ENCODE assay signal across 30 cellular contexts in genomic region chr20:43463133-43463863, GRCh38. TPM values are rescaled to one million over a fixed set of nuclear protein-coding genes. Genes with fewer than 3 reads are reported as not detected.
DNase-seq lines count a peak whose midpoint lies in the region; ATAC-seq, FAIRE-seq and TF ChIP-seq lines count a peak whose summit lies in the region.
"Had no signal": no experiment of that assay in that cellular context is flagged by ENCODE, and none has a peak within 500 bp of the region (broad histone marks: within the 10 kb centered on the region; RNA-seq: fewer than 3 reads in every experiment).

No MANE protein-coding gene starts in this region.

- no TSS peak for BruUV-seq in GM12878 (replicated peaks; lab: Mats Ljungman, UMichigan)

- H3K27ac Mint-ChIP-seq in activated T-cell treated with anti-CD3 and anti-CD28 coated beads, Interleukin-2, amount 50 U/mL, for 72 hours, result peak overlapping the region; percentile 47
- H3K27ac Mint-ChIP-seq: activated CD4-positive, alpha-beta T cell treated with anti-CD3 and anti-CD28 coated beads for 36 hours; effector memory CD8-positive, alpha-beta T cell; stimulated activated naive B cell treated with anti-CD40 and anti-IgM and Interleukin-4, amounts not matched to agents 10 μg/mL and 1 μg/mL and 100 μg/mL, for 72 hours had no signal

- FAIRE-seq in GM12878 (lab: Jason Lieb, UNC), result no peak
- FAIRE-seq: A204.1, RCC 7860 had no signal

- peaks cover 49% of the 10 kb centered on the region for H3F3A ChIP-seq in smooth muscle cell (ENCODE audit: low read depth)

- H3K9ac ChIP-seq in GM12878 (ENCODE audit: control insufficient read depth, insufficient read depth, low read length) (no peak overlapping the region), smooth muscle cell (ENCODE audit: low read depth) (no peak overlapping the region)
- H3K9ac ChIP-seq: parathyroid adenoma had no signal

- no peak for DNase-seq in activated T-cell treated with anti-CD3 and anti-CD28 coated beads, Interleukin-2, amount 50 U/mL, for 72 hours
- DNase-seq in activated T-cell treated with anti-CD3 and anti-CD28 coated beads, Interleukin-2, amount 50 U/mL, for 4 hours, result no peak
- no peak for DNase-seq in GM12878 (ENCODE audit: low read depth, low spot score)
- DNase-seq in smooth muscle cell (lab: John Stamatoyannopoulos, UW; ENCODE audit: unreplicated experiment), result no peak
- no peak for DNase-seq in stimulated activated CD4-positive, alpha-beta T cell treated with anti-CD3 and anti-CD28 coated beads, Interleukin-4, amount 100 ng/mL, for 4 hours
- no peak for DNase-seq in NCI-H128 (lab: John Stamatoyannopoulos, UW; ENCODE audit: unreplicated experiment)
- DNase-seq: activated CD4-positive, alpha-beta T cell treated with anti-CD3 and anti-CD28 coated beads for 36 hours; activated naive CD4-positive, alpha-beta T cell treated with Interleukin-2 at 50 U/mL for 16 hours; activated T-cell treated with anti-CD3 and anti-CD28 coated beads, Interleukin-2, amount 50 U/mL, for 48 hours; anterior cingulate cortex; CD8-positive, alpha-beta memory T cell; cortex of kidney; effector memory CD8-positive, alpha-beta T cell; H9; kidney glomerular epithelial cell; lower lobe of right lung; NCI-H1105 treated with DMSO at 0.1 percent for 48 hours; NCI-H2029; NCI-H2227 treated with DMSO at 0.1 percent for 48 hours; NCI-H69; stimulated activated CD4-positive, alpha-beta T cell treated with anti-CD3 and anti-CD28 coated beads, Interleukin-4, amount 100 ng/mL, for 24 hours; stimulated activated naive B cell treated with anti-CD40 and anti-IgM and Interleukin-4, amounts not matched to agents 10 μg/mL and 1 μg/mL and 100 μg/mL, for 72 hours; uterus had no signal

- H3K27me3 ChIP-seq in GM12878 (replicated peaks in 1 of 2; ENCODE audit: control insufficient read depth in 2 of 2, insufficient read depth in 2 of 2, low read length in 1 of 2) (no peaks in the 10 kb centered on the region), smooth muscle cell (ENCODE audit: low read depth) (no peaks in the 10 kb centered on the region)
- H3K27me3 ChIP-seq: right atrium auricular region, SJSA1, uterus had no signal

- H3K4me3 Mint-ChIP-seq in activated T-cell treated with anti-CD3 and anti-CD28 coated beads, Interleukin-2, amount 50 U/mL, for 72 hours, result peak overlapping the region in 1 of 2 donors; percentile 3
- H3K4me3 Mint-ChIP-seq in activated T-cell treated with anti-CD3 and anti-CD28 coated beads, Interleukin-2, amount 50 U/mL, for 4 hours, result no peak overlapping the region
- H3K4me3 Mint-ChIP-seq: activated CD4-positive, alpha-beta T cell treated with anti-CD3 and anti-CD28 coated beads for 36 hours; H9; stimulated activated naive B cell treated with anti-CD40 and anti-IgM and Interleukin-4, amounts not matched to agents 10 μg/mL and 1 μg/mL and 100 μg/mL, for 72 hours had no signal

- H3K4me2 ChIP-seq in GM12878 (ENCODE audit: control insufficient read depth, insufficient read depth) (no peak overlapping the region), smooth muscle cell (no peak overlapping the region)

- no peaks in the 10 kb centered on the region for H3K27me3 Mint-ChIP-seq in activated T-cell treated with anti-CD3 and anti-CD28 coated beads, Interleukin-2, amount 50 U/mL, for 72 hours (ENCODE audit: low read depth)
- no peaks in the 10 kb centered on the region for H3K27me3 Mint-ChIP-seq in activated T-cell treated with anti-CD3 and anti-CD28 coated beads, Interleukin-2, amount 50 U/mL, for 4 hours (ENCODE audit: low read depth)
- H3K27me3 Mint-ChIP-seq: activated CD4-positive, alpha-beta T cell treated with anti-CD3 and anti-CD28 coated beads for 36 hours; CD8-positive, alpha-beta memory T cell; effector memory CD8-positive, alpha-beta T cell; stimulated activated naive B cell treated with anti-CD40 and anti-IgM and Interleukin-4, amounts not matched to agents 10 μg/mL and 1 μg/mL and 100 μg/mL, for 72 hours had no signal

- no peak for TF ChIP-seq EP300 in GM12878 (IDR thresholded peaks at IDR 0.05; ENCODE audit: borderline replicate concordance in 1 of 2, control insufficient read depth in 1 of 2, low read depth in 2 of 2, low read length in 2 of 2)

- WGBS in GM12878 (ENCODE audit: insufficient coverage, insufficient replicate concordance, low lambda C conversion rate, missing lambda C conversion rate), result 77% methylated on average over 5 of the region's 5 CpGs
- 96% methylated on average over 5 of the region's 5 CpGs for whole genome bisulfite sequencing in smooth muscle cell (ENCODE audit: low lambda C conversion rate)

- H3K4me3 ChIP-seq in HEK293 (ENCODE audit: low read depth, low read length) (no peak overlapping the region), GM12878 (no peak overlapping the region), smooth muscle cell (no peak overlapping the region)
- H3K4me3 ChIP-seq: lower lobe of right lung, right atrium auricular region, SJSA1, uterus had no signal

- POLR2A ChIA-PET in HEK293 (lab: Yijun Ruan, JAX) (no interaction called here), GM12878 (lab: Charles Lee) (no interaction called here)

- no peak for TF ChIP-seq RAD21 in GM12878 (IDR thresholded peaks at IDR 0.05; ENCODE audit: insufficient read depth, low read depth, low read length)

- H3K4me1 ChIP-seq in HEK293 (ENCODE audit: control insufficient read depth, insufficient read depth, low read length) (no peaks in the 10 kb centered on the region), GM12878 (ENCODE audit: control insufficient read depth, insufficient read depth, low read length) (no peaks in the 10 kb centered on the region), smooth muscle cell (ENCODE audit: low read depth) (peaks cover 20% of the 10 kb centered on the region)
- H3K4me1 ChIP-seq: parathyroid adenoma had no signal

- SMC1A ChIA-PET in GM12878 (lab: Charles Lee; ENCODE audit: uncharacterized antibody, unreplicated experiment), result no interaction called here

- in situ Hi-C loops in GM12878 (cut with MboI), result no loop called here

- H3K36me3 Mint-ChIP-seq in activated T-cell treated with anti-CD3 and anti-CD28 coated beads, Interleukin-2, amount 50 U/mL, for 72 hours (ENCODE audit: insufficient read depth in 2 of 2), result peaks cover 26 to 53% of the 10 kb centered on the region in 2 donors
- H3K36me3 Mint-ChIP-seq in activated T-cell treated with anti-CD3 and anti-CD28 coated beads, Interleukin-2, amount 50 U/mL, for 4 hours (ENCODE audit: insufficient read depth), result peaks cover 64% of the 10 kb centered on the region

- H3K36me3 ChIP-seq in HEK293 (ENCODE audit: control insufficient read depth in 2 of 2, insufficient read depth in 1 of 2, low read length in 2 of 2) (peaks cover 56 to 81% of the 10 kb centered on the region in 2 experiments), GM12878 (ENCODE audit: control insufficient read depth in 2 of 2, insufficient read depth in 2 of 2, low read length in 1 of 2) (peaks cover 0 to 34% of the 10 kb centered on the region in 2 experiments; a peak in 3 of 4 replicates), smooth muscle cell (ENCODE audit: low read depth) (peaks cover 37% of the 10 kb centered on the region)
- H3K36me3 ChIP-seq: uterus had no signal

- H3K9me3 ChIP-seq in HEK293 (ENCODE audit: control insufficient read depth, insufficient read depth, low read depth, low read length), result no peaks in the 10 kb centered on the region
- H3K9me3 ChIP-seq in GM12878 (replicated peaks; ENCODE audit: control insufficient read depth, insufficient read depth, low read length), result no peaks in the 10 kb centered on the region; the same call in 2 of the 3 replicates
- no peaks in the 10 kb centered on the region for H3K9me3 ChIP-seq in smooth muscle cell (replicated peaks; ENCODE audit: low read depth)
- H3K9me3 ChIP-seq: lower lobe of right lung, right atrium auricular region, SJSA1, uterus had no signal

- no peak for ATAC-seq in activated T-cell treated with anti-CD3 and anti-CD28 coated beads, Interleukin-2, amount 50 U/mL, for 72 hours (replicated peaks in 1 of 2)
- no peak for ATAC-seq in activated T-cell treated with anti-CD3 and anti-CD28 coated beads, Interleukin-2, amount 50 U/mL, for 4 hours
- ATAC-seq in GM12878 (peak; percentile 2; the same call in 2 of the 3 replicates), HG02970 (IDR thresholded peaks at IDR 0.05; ENCODE audit: low FRiP score, unreplicated experiment) (no peak)
- ATAC-seq: activated CD4-positive, alpha-beta T cell treated with anti-CD3 and anti-CD28 coated beads for 36 hours; effector memory CD8-positive, alpha-beta T cell; lower lobe of right lung; stimulated activated naive B cell treated with anti-CD40 and anti-IgM and Interleukin-4, amounts not matched to agents 10 μg/mL and 1 μg/mL and 100 μg/mL, for 72 hours had no signal

- TF ChIP-seq POLR2A in GM12878 (IDR thresholded peaks at IDR 0.05; ENCODE audit: low read depth, low read length), result no peak; the same call in 1 of the 2 replicates

- no peak for TF ChIP-seq CTCF in HEK293 (tag by site-specific recombination; IDR thresholded peaks at IDR 0.05)
- TF ChIP-seq CTCF in GM12878 (IDR thresholded peaks at IDR 0.05 in 2 of 3, conservative IDR thresholded peaks at IDR 0.05 in 1 of 3; ENCODE audit: control insufficient read depth in 2 of 3, extremely low read depth in 1 of 3, insufficient read depth in 1 of 3, low read depth in 3 of 3, low read length in 3 of 3), result no peak
- TF ChIP-seq CTCF in smooth muscle cell (IDR thresholded peaks at IDR 0.05; ENCODE audit: borderline replicate concordance, insufficient read depth, poor library complexity, severe bottlenecking), result no peak

- H3K4me1 Mint-ChIP-seq in activated T-cell treated with anti-CD3 and anti-CD28 coated beads, Interleukin-2, amount 50 U/mL, for 72 hours (ENCODE audit: low read depth), result peaks cover 37% of the 10 kb centered on the region
- peaks cover 40% of the 10 kb centered on the region for H3K4me1 Mint-ChIP-seq in activated T-cell treated with anti-CD3 and anti-CD28 coated beads, Interleukin-2, amount 50 U/mL, for 4 hours (ENCODE audit: low read depth)

- RAD21 ChIA-PET in GM12878 (lab: Charles Lee; ENCODE audit: unreplicated experiment), result no interaction called here

- intact Hi-C loops in GM12878 (cut with micrococcal nuclease; ENCODE audit: unreplicated experiment), result no loop called here

- CTCF ChIA-PET in HEK293 (lab: Yijun Ruan, JAX) (interaction anchor here (0.6 kb wide), 1 partner anchor 54 kb away, joined by 3 read pairs; no protein-coding TSS in a partner anchor), GM12878 (lab: Yijun Ruan, JAX) (interaction anchor here (1.5 kb wide), 1 partner anchor 14 kb away, joined by 4 read pairs; no protein-coding TSS in a partner anchor)

- H4K20me1 ChIP-seq in GM12878 (ENCODE audit: control insufficient read depth, insufficient read depth) (peaks cover 5% of the 10 kb centered on the region), smooth muscle cell (ENCODE audit: low read depth) (peaks cover 100% of the 10 kb centered on the region)

- peaks cover 23% of the 10 kb centered on the region for H3K79me2 ChIP-seq in GM12878 (ENCODE audit: control insufficient read depth, insufficient read depth, low read length)
- peaks cover 58% of the 10 kb centered on the region for H3K79me2 ChIP-seq in smooth muscle cell (ENCODE audit: low read depth)

- H2AFZ ChIP-seq in GM12878 (ENCODE audit: control insufficient read depth, low read depth, low read length), result no peak overlapping the region
- no peak overlapping the region for H2AFZ ChIP-seq in smooth muscle cell (ENCODE audit: low read depth)
- H2AFZ ChIP-seq: parathyroid adenoma had no signal

- H3K27ac ChIP-seq in HEK293 (ENCODE audit: extremely low read depth, low read depth, low read length) (no peak overlapping the region), GM12878 (ENCODE audit: control insufficient read depth, insufficient read depth) (no peak overlapping the region), smooth muscle cell (ENCODE audit: low read depth) (peak overlapping the region; percentile 6)
- H3K27ac ChIP-seq: lower lobe of right lung, parathyroid adenoma, right atrium auricular region, SJSA1, uterus had no signal

- H3K9me3 Mint-ChIP-seq in activated T-cell treated with anti-CD3 and anti-CD28 coated beads, Interleukin-2, amount 50 U/mL, for 72 hours, result no peaks in the 10 kb centered on the region
- no peaks in the 10 kb centered on the region for H3K9me3 Mint-ChIP-seq in activated T-cell treated with anti-CD3 and anti-CD28 coated beads, Interleukin-2, amount 50 U/mL, for 4 hours
- H3K9me3 Mint-ChIP-seq: CD8-positive, alpha-beta memory T cell; effector memory CD8-positive, alpha-beta T cell; H9; stimulated activated naive B cell treated with anti-CD40 and anti-IgM and Interleukin-4, amounts not matched to agents 10 μg/mL and 1 μg/mL and 100 μg/mL, for 72 hours had no signal

RNA-seq across cellular contexts. Expression of gene SRSF6, which starts 5.6 kb away (rescaled TPM):
- total RNA-seq in activated T-cell treated with anti-CD3 and anti-CD28 coated beads, Interleukin-2, amount 50 U/mL, for 72 hours, result 100 to 1,000 TPM; 128 to 158 TPM
- 100 to 1,000 TPM; 280 to 299 (median 287) TPM for total RNA-seq in activated T-cell treated with anti-CD3 and anti-CD28 coated beads, Interleukin-2, amount 50 U/mL, for 4 hours
- 49.5 and 51.0 TPM in 2 replicates for total RNA-seq in GM12878 (2013; cell fraction: nucleolus; rRNA removed)
- total RNA-seq in GM12878 (2014; rRNA removed), result 57.2 and 62.9 TPM in 2 replicates
- total RNA-seq in GM12878 (2014; rRNA removed; fragmentation: Illumina TruSeq; extraction: Trizol), result 75.9 and 79.8 TPM in 2 replicates
- total RNA-seq in GM12878 (2021), result 158 and 163 TPM in 2 replicates
- 79.7 TPM for polyA plus RNA-seq in GM12878 (2011; ENCODE audit: low read depth)
- 118 and 143 TPM in 2 replicates for polyA plus RNA-seq in GM12878 (2011; rRNA removed)
- 60.9 and 73.4 TPM in 2 replicates for polyA plus RNA-seq in GM12878 (2011; cell fraction: cytosol; rRNA removed)
- polyA plus RNA-seq in GM12878 (2011; cell fraction: nucleus; rRNA removed), result 196 and 197 TPM in 2 replicates
- 90.4 and 131 TPM in 2 replicates for polyA plus RNA-seq in GM12878 (2012)
- 134 and 158 TPM in 2 replicates for polyA plus RNA-seq in GM12878 (2014; fragmentation: Illumina TruSeq; extraction: Trizol)
- polyA plus RNA-seq in GM12878 (2014; fragmentation: Nextera tagmentation; extraction: Ambion mirVana), result 100 to 1,000 TPM; 100 to 191 TPM
- polyA plus RNA-seq in GM12878 (2014; rRNA removed), result 86.1 and 94.4 TPM in 2 replicates
- 100 to 1,000 TPM in 1 of 2 experiments, 10 to 100 TPM in 1; 99.7 to 116 TPM for polyA plus RNA-seq in GM12878 (2016; fragmentation: Nextera tagmentation; extraction: Ambion mirVana)
- 96.1 and 116 TPM in 2 replicates for polyA minus RNA-seq in GM12878 (2011; rRNA and poly(A)+ RNA removed)
- 39.7 and 56.2 TPM in 2 replicates for polyA minus RNA-seq in GM12878 (2011; cell fraction: cytosol; rRNA and poly(A)+ RNA removed)
- 43.4 and 54.9 TPM in 2 replicates for polyA minus RNA-seq in GM12878 (2011; cell fraction: nucleus; rRNA and poly(A)+ RNA removed)
- total RNA-seq in smooth muscle cell, result 85.0 and 96.0 TPM in 2 replicates
- polyA plus RNA-seq in smooth muscle cell, result 25.1 and 35.5 TPM in 2 replicates

RNA-seq across cellular contexts. Expression of gene L3MBTL1, which starts 44.2 kb away (rescaled TPM):
- 10 to 100 TPM; 17.7 to 20.2 TPM for total RNA-seq in activated T-cell treated with anti-CD3 and anti-CD28 coated beads, Interleukin-2, amount 50 U/mL, for 72 hours
- 1 to 10 TPM; 3.9 to 4.0 (median 4.0) TPM for total RNA-seq in activated T-cell treated with anti-CD3 and anti-CD28 coated beads, Interleukin-2, amount 50 U/mL, for 4 hours
- 80.7 and 90.8 TPM in 2 replicates for total RNA-seq in GM12878 (2013; cell fraction: nucleolus; rRNA removed)
- 4.3 and 4.7 TPM in 2 replicates for total RNA-seq in GM12878 (2014; rRNA removed)
- total RNA-seq in GM12878 (2014; rRNA removed; fragmentation: Illumina TruSeq; extraction: Trizol), result 3.8 and 4.0 TPM in 2 replicates
- 5.6 and 6.6 TPM in 2 replicates for total RNA-seq in GM12878 (2021)
- 3.7 TPM for polyA plus RNA-seq in GM12878 (2011; ENCODE audit: low read depth)
- polyA plus RNA-seq in GM12878 (2011; rRNA removed), result 5.8 and 6.5 TPM in 2 replicates
- 3.9 and 4.4 TPM in 2 replicates for polyA plus RNA-seq in GM12878 (2011; cell fraction: cytosol; rRNA removed)
- polyA plus RNA-seq in GM12878 (2011; cell fraction: nucleus; rRNA removed), result 49.6 and 53.1 TPM in 2 replicates
- 5.4 and 5.5 TPM in 2 replicates for polyA plus RNA-seq in GM12878 (2012)
- polyA plus RNA-seq in GM12878 (2014; fragmentation: Illumina TruSeq; extraction: Trizol), result 3.5 and 4.0 TPM in 2 replicates
- polyA plus RNA-seq in GM12878 (2014; fragmentation: Nextera tagmentation; extraction: Ambion mirVana), result under 1 TPM; 0.56 to 0.77 TPM
- polyA plus RNA-seq in GM12878 (2014; rRNA removed), result 5.4 and 6.0 TPM in 2 replicates
- 1 to 10 TPM; 2.7 to 3.9 TPM for polyA plus RNA-seq in GM12878 (2016; fragmentation: Nextera tagmentation; extraction: Ambion mirVana)
- 11.2 and 18.2 TPM in 2 replicates for polyA minus RNA-seq in GM12878 (2011; rRNA and poly(A)+ RNA removed)
- 1.2 and 3.6 TPM in 2 replicates for polyA minus RNA-seq in GM12878 (2011; cell fraction: cytosol; rRNA and poly(A)+ RNA removed)
- 22.0 and 42.3 TPM in 2 replicates for polyA minus RNA-seq in GM12878 (2011; cell fraction: nucleus; rRNA and poly(A)+ RNA removed)
- 8.9 and 9.2 TPM in 2 replicates for total RNA-seq in smooth muscle cell
- 7.7 and 13.0 TPM in 2 replicates for polyA plus RNA-seq in smooth muscle cell
- total RNA-seq: SJSA1 had no signal
